Comparison of ENCODE assay signal across 21 cellular contexts in genomic region chr3:189974372-189974771, GRCh38.
"Had no signal": no experiment of that assay in that cellular context is flagged by ENCODE, and none has a peak within 500 bp of the region (broad histone marks: within the 10 kb centered on the region; RNA-seq: fewer than 3 reads in every experiment).

No MANE protein-coding gene starts in this region.

- H3K4me1 ChIP-seq: Peyer's patch had no signal

- H3K36me3 ChIP-seq: Peyer's patch had no signal

- H3K27ac ChIP-seq: Peyer's patch, SJSA1 had no signal

- H3K4me3 Mint-ChIP-seq: activated CD4-positive, alpha-beta T cell treated with anti-CD3 and anti-CD28 coated beads, Interleukin-2, amount 10 ng/mL, durations not matched to agents 24 days and 14 days; activated CD8-positive, alpha-beta T cell treated with anti-CD3 and anti-CD28 coated beads for 36 hours; activated naive CD8-positive, alpha-beta T cell treated with anti-CD3 and anti-CD28 coated beads, Interleukin-2, amount 10 ng/mL, durations not matched to agents 7 days and 5 days; T-helper 1 cell treated with Interleukin-12 subunit alpha and Interleukin-12 subunit beta and Interleukin-4 antibody, amounts not matched to agents 30 μg/mL and 1 μg/mL, for 36 hours had no signal

- H3K36me3 Mint-ChIP-seq: activated naive CD8-positive, alpha-beta T cell treated with anti-CD3 and anti-CD28 coated beads, Interleukin-2, amount 10 ng/mL, durations not matched to agents 7 days and 5 days had no signal

- ATAC-seq: activated CD8-positive, alpha-beta T cell treated with anti-CD3 and anti-CD28 coated beads for 36 hours had no signal

- H3K9me3 Mint-ChIP-seq: activated CD4-positive, alpha-beta T cell treated with anti-CD3 and anti-CD28 coated beads, Interleukin-2, amount 10 ng/mL, durations not matched to agents 24 days and 14 days; activated CD8-positive, alpha-beta T cell treated with anti-CD3 and anti-CD28 coated beads for 36 hours; activated naive CD8-positive, alpha-beta T cell treated with anti-CD3 and anti-CD28 coated beads, Interleukin-2, amount 10 ng/mL, durations not matched to agents 7 days and 5 days; T-helper 1 cell treated with Interleukin-12 subunit alpha and Interleukin-12 subunit beta and Interleukin-4 antibody, amounts not matched to agents 30 μg/mL and 1 μg/mL, for 36 hours had no signal

- H3K27ac Mint-ChIP-seq: activated CD4-positive, alpha-beta T cell treated with anti-CD3 and anti-CD28 coated beads, Interleukin-2, amount 10 ng/mL, durations not matched to agents 24 days and 14 days; activated CD8-positive, alpha-beta T cell treated with anti-CD3 and anti-CD28 coated beads for 36 hours; activated naive CD8-positive, alpha-beta T cell treated with anti-CD3 and anti-CD28 coated beads, Interleukin-2, amount 10 ng/mL, durations not matched to agents 7 days and 5 days; T-helper 1 cell treated with Interleukin-12 subunit alpha and Interleukin-12 subunit beta and Interleukin-4 antibody, amounts not matched to agents 30 μg/mL and 1 μg/mL, for 36 hours had no signal

- H3K4me1 Mint-ChIP-seq: activated CD4-positive, alpha-beta T cell treated with anti-CD3 and anti-CD28 coated beads, Interleukin-2, amount 10 ng/mL, durations not matched to agents 24 days and 14 days; activated naive CD8-positive, alpha-beta T cell treated with anti-CD3 and anti-CD28 coated beads, Interleukin-2, amount 10 ng/mL, durations not matched to agents 7 days and 5 days had no signal

- DNase-seq: activated CD4-positive, alpha-beta T cell treated with anti-CD3 and anti-CD28 coated beads, Interleukin-2, amount 10 ng/mL, durations not matched to agents 24 days and 14 days; activated CD4-positive, CD25-positive, alpha-beta regulatory T cell treated with anti-CD3 and anti-CD28 coated beads, Interleukin-2, amount 50 U/mL, for 72 hours; activated CD8-positive, alpha-beta memory T cell treated with anti-CD3 and anti-CD28 coated beads, Interleukin-2, amount 50 U/mL, for 48 hours; activated CD8-positive, alpha-beta T cell treated with anti-CD3 and anti-CD28 coated beads for 36 hours; activated naive CD4-positive, alpha-beta T cell treated with anti-CD3 and anti-CD28 coated beads, Interleukin-2, amount 50 U/mL, for 16 hours; activated naive CD8-positive, alpha-beta T cell treated with anti-CD3 and anti-CD28 coated beads, Interleukin-2, amount 10 ng/mL, durations not matched to agents 7 days and 5 days; activated T-cell treated with anti-CD3 and anti-CD28 coated beads, Interleukin-2, amount 50 U/mL, for 1 hour; adrenal gland; anterior cingulate cortex; cerebellar nuclear complex; Karpas-422; NCI-H1105 treated with DMSO at 0.1 percent for 48 hours; NCI-H1436 treated with DMSO at 0.1 percent for 48 hours; NCI-H187; NCI-H2081; NCI-H446; NCI-H524; Peyer's patch; SHP77 had no signal

- H3K27me3 ChIP-seq: adrenal gland, Peyer's patch, SJSA1 had no signal

- H3K4me3 ChIP-seq: adrenal gland, Peyer's patch, SJSA1 had no signal
